Comparison of ENCODE assay signal across 21 cellular contexts in the genomic region with DNA sequence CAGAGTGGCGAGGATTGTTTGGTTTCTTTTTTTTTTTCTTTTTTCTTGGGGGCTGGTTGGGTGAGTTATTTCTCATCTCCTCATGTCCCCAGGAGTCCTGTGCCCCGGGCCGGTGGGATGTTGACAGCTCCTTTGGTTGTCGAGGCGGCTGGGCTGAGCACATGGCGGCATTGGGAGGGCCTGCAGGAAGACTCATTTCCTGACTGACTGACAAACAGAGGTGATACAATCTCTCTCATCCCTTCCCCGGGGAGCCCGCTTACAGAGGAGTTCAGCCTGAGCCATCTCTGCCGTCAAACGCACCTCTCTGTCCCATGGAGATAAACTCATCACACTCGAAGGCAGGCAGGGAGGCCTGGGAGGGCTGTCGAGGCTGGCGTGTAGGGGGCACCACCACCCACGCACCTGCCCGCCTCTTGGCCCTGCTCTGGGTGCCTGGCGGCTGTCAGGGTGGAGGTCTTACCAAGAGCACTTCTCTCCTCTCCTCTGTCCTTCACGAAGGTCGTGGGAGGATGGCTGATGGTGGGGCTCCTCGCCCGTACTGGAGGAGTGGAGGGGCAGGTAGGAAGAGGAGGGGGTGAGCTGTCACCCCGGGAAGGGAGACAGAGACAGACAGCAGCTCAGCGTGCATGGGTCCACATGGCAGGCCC.
"Had no signal": no experiment of that assay in that cellular context is flagged by ENCODE, and none has a peak within 500 bp of the region (broad histone marks: within the 10 kb centered on the region; RNA-seq: fewer than 3 reads in every experiment).

No MANE protein-coding gene starts in this region.

- H3K4me1 Mint-ChIP-seq: activated naive CD4-positive, alpha-beta T cell treated with anti-CD3 and anti-CD28 coated beads, Interleukin-2, amount 50 U/mL, for 24 hours; immature natural killer cell had no signal

- H3K4me1 ChIP-seq: breast epithelium, thyroid gland had no signal

- DNase-seq: activated CD4-positive, alpha-beta T cell treated with anti-CD3 and anti-CD28 coated beads, Interleukin-2, amount 50 U/mL, for 1 hour; activated CD4-positive, CD25-positive, alpha-beta regulatory T cell treated with anti-CD3 and anti-CD28 coated beads, Interleukin-2, amount 50 U/mL, for 72 hours; activated CD8-positive, alpha-beta memory T cell treated with anti-CD3 and anti-CD28 coated beads for 24 hours; activated CD8-positive, alpha-beta memory T cell treated with anti-CD3 and anti-CD28 coated beads, Interleukin-2, amount 50 U/mL, for 48 hours; activated effector memory CD4-positive, alpha-beta T cell treated with Interleukin-2 at 50 U/mL for 16 hours; activated T-cell treated with anti-CD3 and anti-CD28 coated beads, Interleukin-2, amount 50 U/mL, for 48 hours; cerebellar nuclear complex; effector CD4-positive, alpha-beta T cell; head of caudate nucleus; immature natural killer cell; nephron progenitor cell; occipital lobe; retina; stimulated activated CD4-positive, alpha-beta T cell treated with anti-CD3 and anti-CD28 coated beads, Interleukin-12 subunit alpha, Interleukin-12 subunit beta, amount 100 ng/mL, for 4 hours; stimulated activated CD4-positive, alpha-beta T cell treated with anti-CD3 and anti-CD28 coated beads, Interleukin-2, amount 100 ng/mL, for 24 hours; stimulated activated naive CD4-positive, alpha-beta T cell treated with Interleukin-2 at 50 U/mL for 16 hours; thyroid gland had no signal

- H3K4me3 Mint-ChIP-seq: activated naive CD4-positive, alpha-beta T cell treated with anti-CD3 and anti-CD28 coated beads, Interleukin-2, amount 50 U/mL, for 24 hours; immature natural killer cell; mesothelial cell of epicardium; nephron progenitor cell had no signal

- H3K9me3 Mint-ChIP-seq: activated naive CD4-positive, alpha-beta T cell treated with anti-CD3 and anti-CD28 coated beads, Interleukin-2, amount 50 U/mL, for 24 hours; immature natural killer cell; mesothelial cell of epicardium; nephron progenitor cell had no signal

- H3K36me3 Mint-ChIP-seq: activated naive CD4-positive, alpha-beta T cell treated with anti-CD3 and anti-CD28 coated beads, Interleukin-2, amount 50 U/mL, for 24 hours; immature natural killer cell; mesothelial cell of epicardium had no signal

- H3K36me3 ChIP-seq: breast epithelium, thyroid gland had no signal

- H3K4me3 ChIP-seq: breast epithelium, lung, thyroid gland had no signal

- H3K27me3 ChIP-seq: breast epithelium, thyroid gland had no signal

- H3K27ac ChIP-seq: breast epithelium, thyroid gland had no signal

- H3K9me3 ChIP-seq: thyroid gland had no signal

- H3K27ac Mint-ChIP-seq: activated naive CD4-positive, alpha-beta T cell treated with anti-CD3 and anti-CD28 coated beads, Interleukin-2, amount 50 U/mL, for 24 hours; immature natural killer cell; mesothelial cell of epicardium; nephron progenitor cell had no signal
